ENCODE assay signal across 8 cellular contexts in the genomic region with DNA sequence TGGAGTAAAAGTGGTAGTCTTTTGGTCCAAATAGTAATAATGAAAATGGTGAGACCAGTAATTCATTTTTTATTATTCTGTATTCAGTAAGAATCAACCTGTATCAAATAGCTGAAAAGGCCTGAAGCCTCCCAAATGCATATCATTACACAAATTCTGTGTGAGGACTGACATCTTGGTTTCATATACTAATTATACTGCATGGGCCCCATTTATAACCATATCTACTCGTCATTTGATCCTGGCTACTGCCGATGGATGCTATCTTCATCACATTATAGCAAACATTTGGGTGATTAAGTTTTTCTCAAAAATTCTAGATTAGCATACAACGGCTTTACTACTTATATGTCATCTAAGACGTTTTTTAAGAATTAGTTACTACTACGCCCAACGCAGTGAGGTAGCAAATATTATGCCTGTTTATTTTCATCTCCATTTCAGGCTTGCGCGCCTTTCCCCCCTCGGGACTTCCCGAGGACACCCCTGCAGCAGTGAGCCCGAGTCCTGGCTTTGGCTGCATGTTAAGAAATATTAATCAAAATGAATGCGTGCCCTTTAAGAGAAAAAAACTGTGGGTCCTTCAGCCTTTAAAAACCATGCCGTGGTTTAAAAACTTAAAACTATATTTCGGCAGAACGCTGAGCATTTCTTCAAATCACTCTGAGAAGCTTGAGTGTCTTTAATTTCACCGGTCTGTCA. TPM values are rescaled to one million over a fixed set of nuclear protein-coding genes. Genes with fewer than 3 reads are reported as not detected.
DNase-seq lines count a peak whose midpoint lies in the region; ATAC-seq, FAIRE-seq and TF ChIP-seq lines count a peak whose summit lies in the region.

No MANE protein-coding gene starts in this region.

- no peak for FAIRE-seq in HepG2 (lab: Jason Lieb, UNC)

- TF ChIP-seq RAD21 in HepG2 (CRISPR knock-in tag; IDR thresholded peaks at IDR 0.05), result no peak

- TF ChIP-seq EP300 in HepG2 (IDR thresholded peaks at IDR 0.05; ENCODE audit: low read depth in 2 of 2, low read length in 2 of 2), result no peak
- TF ChIP-seq EP300 in HepG2 (CRISPR knock-in tag; IDR thresholded peaks at IDR 0.05; ENCODE audit: borderline replicate concordance), result no peak

- H3K27ac ChIP-seq in ACC112 (ENCODE audit: low read depth, low read length), result peak overlapping the region; percentile 88
- peak overlapping the region; percentile 92 for H3K27ac ChIP-seq in HepG2 (ENCODE audit: extremely low read length, insufficient read depth, low read length)

- CTCF ChIA-PET in HepG2 (lab: Yijun Ruan, JAX; ENCODE audit: low intra/inter-chr PET ratio, low total read pairs), result no interaction called here

- 5% methylated on average over 16 of the region's 16 CpGs for whole genome bisulfite sequencing in HepG2 (ENCODE audit: low lambda C conversion rate)

- TF ChIP-seq CTCF in GM20000 (IDR thresholded peaks at IDR 0.05; ENCODE audit: extremely low read depth, missing control alignments), result no peak
- TF ChIP-seq CTCF in chondrocyte (IDR thresholded peaks at IDR 0.05), result no peak
- TF ChIP-seq CTCF in HepG2 (CRISPR knock-in tag; IDR thresholded peaks at IDR 0.05), result no peak

- ATAC-seq in HepG2, result peak; percentile 15; the same call in 1 of the 3 replicates

- POLR2A ChIA-PET in HepG2 (lab: Yijun Ruan, JAX), result interaction anchor here (1.8 kb wide), 1 partner anchor 520 kb away, joined by 5 read pairs; a partner anchor contains a TSS

- H3K36me3 Mint-ChIP-seq in T-helper 2 cell treated with Interferon-gamma antibody and Interleukin-4, amounts not matched to agents 5 μg/mL and 100 μg/mL, for 36 hours (ENCODE audit: low read depth), result peaks cover 11% of the 10 kb centered on the region
- peaks cover 2% of the 10 kb centered on the region for H3K36me3 Mint-ChIP-seq in chondrocyte (ENCODE audit: low read depth)
- peaks cover 17% of the 10 kb centered on the region for H3K36me3 Mint-ChIP-seq in stimulated activated naive CD8-positive, alpha-beta T cell treated with anti-CD3 and anti-CD28 coated beads, Interleukin-15, Interleukin-2, amounts not matched to agents 100 ng/mL and 50 ng/mL, for 24 hours (ENCODE audit: low read depth)

- peak overlapping the region; percentile 79 for H2AFZ ChIP-seq in ACC112 (ENCODE audit: low read length, unreplicated experiment)
- H2AFZ ChIP-seq in HepG2 (ENCODE audit: low read length), result peak overlapping the region; percentile 78

- TSS peak; percentile 94 for BruUV-seq in HepG2 (replicated peaks; lab: Mats Ljungman, UMichigan)

- H3K27me3 ChIP-seq in ACC112 (ENCODE audit: insufficient read depth, low read length) (no peaks in the 10 kb centered on the region), HepG2 (ENCODE audit: control insufficient read depth in 1 of 2, insufficient read depth in 2 of 2, low read length in 2 of 2) (no peaks in the 10 kb centered on the region; a peak in 1 of 5 replicates)

- H3K79me2 ChIP-seq in ACC112 (ENCODE audit: control insufficient read depth, insufficient read depth, low read length, unreplicated experiment) (peaks cover 21% of the 10 kb centered on the region), HepG2 (ENCODE audit: insufficient read depth, low read length) (no peaks in the 10 kb centered on the region)

- intact Hi-C loops in HepG2 (cut with micrococcal nuclease; ENCODE audit: unreplicated experiment), result loop anchor here (2.0 to 10.0 kb wide), 6 partner anchors 61 to 1444 kb away; a partner anchor contains a TSS

- peaks cover 16% of the 10 kb centered on the region for H3K4me1 ChIP-seq in ACC112 (ENCODE audit: control insufficient read depth, insufficient read depth, low read length, unreplicated experiment)
- H3K4me1 ChIP-seq in HepG2 (ENCODE audit: insufficient read depth, low read length), result peaks cover 22% of the 10 kb centered on the region

- H3K27ac Mint-ChIP-seq in T-helper 2 cell treated with Interferon-gamma antibody and Interleukin-4, amounts not matched to agents 5 μg/mL and 100 μg/mL, for 36 hours, result peak overlapping the region; percentile 99
- H3K27ac Mint-ChIP-seq in chondrocyte (ENCODE audit: unreplicated experiment), result peak overlapping the region; percentile 98
- peak overlapping the region; percentile 100 for H3K27ac Mint-ChIP-seq in stimulated activated naive CD8-positive, alpha-beta T cell treated with anti-CD3 and anti-CD28 coated beads, Interleukin-15, Interleukin-2, amounts not matched to agents 100 ng/mL and 50 ng/mL, for 24 hours

- H3K9me3 ChIP-seq in HepG2 (ENCODE audit: low read length), result no peaks in the 10 kb centered on the region

- H3K4me2 ChIP-seq in HepG2 (ENCODE audit: low read depth, low read length), result peak overlapping the region; percentile 76

- H3K4me3 Mint-ChIP-seq in T-helper 2 cell treated with Interferon-gamma antibody and Interleukin-4, amounts not matched to agents 5 μg/mL and 100 μg/mL, for 36 hours, result peak overlapping the region; percentile 98
- peak overlapping the region; percentile 94 for H3K4me3 Mint-ChIP-seq in chondrocyte (ENCODE audit: unreplicated experiment)
- peak overlapping the region; percentile 97 for H3K4me3 Mint-ChIP-seq in stimulated activated naive CD8-positive, alpha-beta T cell treated with anti-CD3 and anti-CD28 coated beads, Interleukin-15, Interleukin-2, amounts not matched to agents 100 ng/mL and 50 ng/mL, for 24 hours

- H3K9me3 Mint-ChIP-seq in T-helper 2 cell treated with Interferon-gamma antibody and Interleukin-4, amounts not matched to agents 5 μg/mL and 100 μg/mL, for 36 hours, result peaks cover 4% of the 10 kb centered on the region
- peaks cover 3% of the 10 kb centered on the region for H3K9me3 Mint-ChIP-seq in chondrocyte (ENCODE audit: low read depth)
- H3K9me3 Mint-ChIP-seq in stimulated activated naive CD8-positive, alpha-beta T cell treated with anti-CD3 and anti-CD28 coated beads, Interleukin-15, Interleukin-2, amounts not matched to agents 100 ng/mL and 50 ng/mL, for 24 hours, result peaks cover 8% of the 10 kb centered on the region

- H4K20me1 ChIP-seq in HepG2 (ENCODE audit: insufficient read depth, low read length), result no peaks in the 10 kb centered on the region

- DNase-seq in GM20000 (ENCODE audit: low spot score) (peak; percentile 31), chondrocyte (ENCODE audit: low spot score) (no peak), HepG2 (ENCODE audit: low spot score) (no peak), NCI-H446 (lab: John Stamatoyannopoulos, UW) (no peak), NCI-H1436 treated with DMSO at 0.1 percent for 48 hours (lab: John Stamatoyannopoulos, UW) (no peak)
- DNase-seq in T-helper 2 cell treated with Interferon-gamma antibody and Interleukin-4, amounts not matched to agents 5 μg/mL and 100 μg/mL, for 36 hours (ENCODE audit: low spot score), result no peak

- peaks cover 4% of the 10 kb centered on the region; the same call in 1 of the 2 replicates for H3K36me3 ChIP-seq in ACC112 (ENCODE audit: insufficient read depth, low read length)
- no peaks in the 10 kb centered on the region for H3K36me3 ChIP-seq in HepG2 (replicated peaks in 1 of 2; ENCODE audit: control insufficient read depth in 1 of 2, insufficient read depth in 2 of 2, low read length in 2 of 2)

- no peak for TF ChIP-seq POLR2A in HepG2 (IDR thresholded peaks at IDR 0.05; ENCODE audit: insufficient read depth in 1 of 2, low read depth in 2 of 2, low read length in 2 of 2)

- peak overlapping the region; percentile 98 for H3K9ac ChIP-seq in HepG2 (ENCODE audit: insufficient read depth, low read depth, low read length)

- H3K4me1 Mint-ChIP-seq in T-helper 2 cell treated with Interferon-gamma antibody and Interleukin-4, amounts not matched to agents 5 μg/mL and 100 μg/mL, for 36 hours (ENCODE audit: low read depth), result peaks cover 31% of the 10 kb centered on the region
- peaks cover 37% of the 10 kb centered on the region for H3K4me1 Mint-ChIP-seq in chondrocyte (ENCODE audit: low read depth)
- H3K4me1 Mint-ChIP-seq in stimulated activated naive CD8-positive, alpha-beta T cell treated with anti-CD3 and anti-CD28 coated beads, Interleukin-15, Interleukin-2, amounts not matched to agents 100 ng/mL and 50 ng/mL, for 24 hours (ENCODE audit: low read depth), result peaks cover 58% of the 10 kb centered on the region

- no peaks in the 10 kb centered on the region for H3K27me3 Mint-ChIP-seq in T-helper 2 cell treated with Interferon-gamma antibody and Interleukin-4, amounts not matched to agents 5 μg/mL and 100 μg/mL, for 36 hours (ENCODE audit: low read depth)
- no peaks in the 10 kb centered on the region for H3K27me3 Mint-ChIP-seq in chondrocyte (ENCODE audit: low read depth)
- H3K27me3 Mint-ChIP-seq in stimulated activated naive CD8-positive, alpha-beta T cell treated with anti-CD3 and anti-CD28 coated beads, Interleukin-15, Interleukin-2, amounts not matched to agents 100 ng/mL and 50 ng/mL, for 24 hours, result peaks cover 4% of the 10 kb centered on the region

- in situ Hi-C loops in HepG2 (cut with HindIII; ENCODE audit: extremely low pct_ligation_motif_present, low pct_unique_long_range_greater_than_20kb), result loop anchor here (5.0 to 10.0 kb wide), 3 partner anchors 381 to 1444 kb away; no protein-coding TSS in a partner anchor

- H3K4me3 ChIP-seq in ACC112 (ENCODE audit: low read depth, low read length) (peak overlapping the region; percentile 91), HepG2 (replicated peaks in 1 of 3; ENCODE audit: insufficient read depth in 1 of 3, low read depth in 2 of 3, low read length in 3 of 3) (peak overlapping the region; percentile 80 to 91 (median 90))

RNA-seq across cellular contexts. Expression of a gene that starts 0.8 kb away (rescaled TPM):
- 8.3 to 12.9 TPM (median 9.1 TPM) in 3 replicates for total RNA-seq in chondrocyte
- total RNA-seq in HepG2 (2016; rRNA removed; fragmentation: Illumina TruSeq; extraction: Trizol), result 2.8 and 4.5 TPM in 2 replicates
- 0.51 and 0.88 TPM in 2 replicates for total RNA-seq in HepG2 (2016; cell fraction: cytosol; rRNA removed; fragmentation: Illumina TruSeq; extraction: Trizol; ENCODE audit: low read depth)
- total RNA-seq in HepG2 (2016; cell fraction: insoluble cytoplasmic fraction; rRNA removed; fragmentation: Illumina TruSeq; extraction: Trizol), result 2.8 and 4.1 TPM in 2 replicates
- 0.55 and 1.2 TPM in 2 replicates for total RNA-seq in HepG2 (2016; cell fraction: membrane; rRNA removed; fragmentation: Illumina TruSeq; extraction: Trizol)
- 1.7 and 2.1 TPM in 2 replicates for total RNA-seq in HepG2 (2016; cell fraction: nucleus; rRNA removed; fragmentation: Illumina TruSeq; extraction: Trizol)
- polyA plus RNA-seq in HepG2 (2011; rRNA removed), result 1.0 and 1.3 TPM in 2 replicates
- 0.32 and 0.59 TPM in 2 replicates for polyA plus RNA-seq in HepG2 (2011; cell fraction: cytosol; rRNA removed)
- polyA plus RNA-seq in HepG2 (2011; cell fraction: nucleus; rRNA removed), result 0.23 and 0.50 TPM in 2 replicates
- 1.1 and 2.0 TPM in 2 replicates for polyA plus RNA-seq in HepG2 (2012)
- polyA plus RNA-seq in HepG2 (2016; cell fraction: cytosol; fragmentation: Illumina TruSeq; extraction: Trizol; ENCODE audit: low read depth), result 0.37 and 0.38 TPM in 2 replicates
- polyA plus RNA-seq in HepG2 (2016; cell fraction: insoluble cytoplasmic fraction; fragmentation: Illumina TruSeq; extraction: Trizol; ENCODE audit: low read depth), result 3.4 and 4.2 TPM in 2 replicates
- polyA plus RNA-seq in HepG2 (2016; cell fraction: membrane; fragmentation: Illumina TruSeq; extraction: Trizol; ENCODE audit: low read depth), result 0.52 and 0.68 TPM in 2 replicates
- polyA plus RNA-seq in HepG2 (2016; cell fraction: nucleus; fragmentation: Illumina TruSeq; extraction: Trizol; ENCODE audit: insufficient read depth, low read depth), result 1.9 and 2.2 TPM in 2 replicates
- polyA minus RNA-seq in HepG2 (2011; rRNA and poly(A)+ RNA removed; ENCODE audit: low replicate concordance), result 0.68 and 1.2 TPM in 2 replicates
- polyA minus RNA-seq in HepG2 (2011; cell fraction: cytosol; rRNA and poly(A)+ RNA removed), result 0.62 and 0.69 TPM in 2 replicates
- 1.2 and 3.2 TPM in 2 replicates for polyA minus RNA-seq in HepG2 (2011; cell fraction: nucleus; rRNA and poly(A)+ RNA removed)
